ENCODE assay signal across 8 cellular contexts in genomic region chr1:218284377-218284916, GRCh38. TPM values are rescaled to one million over a fixed set of nuclear protein-coding genes. Genes with fewer than 3 reads are reported as not detected.
DNase-seq lines count a peak whose midpoint lies in the region; ATAC-seq, FAIRE-seq and TF ChIP-seq lines count a peak whose summit lies in the region.

No MANE protein-coding gene starts in this region.

- no peaks in the 10 kb centered on the region for H3K9me3 ChIP-seq in keratinocyte (ENCODE audit: control insufficient read depth, low read depth, low read length)
- no peaks in the 10 kb centered on the region for H3K9me3 ChIP-seq in stomach smooth muscle (ENCODE audit: control insufficient read depth in 2 of 2, low read length in 2 of 2)

- peak overlapping the region; percentile 85 for H3K4me2 ChIP-seq in keratinocyte (ENCODE audit: control insufficient read depth, extremely low read depth, insufficient read depth, low read depth, low read length)

- H3K79me2 ChIP-seq in keratinocyte (ENCODE audit: control insufficient read depth, insufficient read depth, low read length): peaks cover 42% of the 10 kb centered on the region

- ATAC-seq in GM18907 (IDR thresholded peaks at IDR 0.05; ENCODE audit: unreplicated experiment) (peak; percentile 27), HG03565 (IDR thresholded peaks at IDR 0.05; ENCODE audit: unreplicated experiment) (peak; percentile 1)

- H2AFZ ChIP-seq in keratinocyte (ENCODE audit: control insufficient read depth, low read length): peak overlapping the region; percentile 99

- TF ChIP-seq CTCF in keratinocyte (optimal IDR thresholded peaks at IDR 0.05 in 1 of 3, IDR thresholded peaks at IDR 0.05 in 1 of 3, conservative IDR thresholded peaks at IDR 0.05 in 1 of 3; ENCODE audit: extremely low read depth in 1 of 3, insufficient read depth in 2 of 3, low read length in 3 of 3) (no peak), GM13976 (IDR thresholded peaks at IDR 0.05; ENCODE audit: borderline replicate concordance, control extremely low read depth, extremely low read depth, insufficient read depth, missing control alignments) (no peak)

- H4K20me1 ChIP-seq in keratinocyte (ENCODE audit: control insufficient read depth, extremely low read depth, insufficient read depth, low read length): no peaks in the 10 kb centered on the region

- peak; percentile 14 for DNase-seq in 8988T
- no peak for DNase-seq in keratinocyte (ENCODE audit: low read depth, low spot score)
- DNase-seq in GM13976 (ENCODE audit: low spot score): no peak
- no peak for DNase-seq in LoVo (ENCODE audit: low spot score)

- dilution Hi-C loops in keratinocyte (cut with MboI; ENCODE audit: extremely low pct_ligation_motif_present, low sequenced_read_pairs): no loop called here

- in situ Hi-C loops in GM13976 (cut with MboI; ENCODE audit: low sequenced_read_pairs, unreplicated experiment): no loop called here

- FAIRE-seq in keratinocyte (lab: Jason Lieb, UNC): no peak

- H3K4me1 ChIP-seq in keratinocyte (ENCODE audit: control insufficient read depth, extremely low read depth, insufficient read depth, low read length) (peaks cover 15% of the 10 kb centered on the region), stomach smooth muscle (ENCODE audit: control insufficient read depth, insufficient read depth, low read length) (peaks cover 13% of the 10 kb centered on the region)

- H3K4me3 ChIP-seq in keratinocyte (ENCODE audit: control insufficient read depth in 2 of 3, extremely low read depth in 1 of 3, insufficient read depth in 2 of 3, low read depth in 1 of 3, low read length in 3 of 3) (peak overlapping the region; percentile 91 to 100 (median 100)), stomach smooth muscle (ENCODE audit: low read length in 2 of 2) (peak overlapping the region; percentile 97 to 98)

- no peaks in the 10 kb centered on the region for H3K9me1 ChIP-seq in keratinocyte (ENCODE audit: control insufficient read depth, extremely low read depth, insufficient read depth, low read length)

- no peaks in the 10 kb centered on the region for H3K27me3 ChIP-seq in keratinocyte (ENCODE audit: control insufficient read depth, extremely low read depth, insufficient read depth, low read length)
- no peaks in the 10 kb centered on the region for H3K27me3 ChIP-seq in stomach smooth muscle (ENCODE audit: control insufficient read depth in 1 of 2, insufficient read depth in 2 of 2, low read length in 2 of 2)

- no peaks in the 10 kb centered on the region for H3K36me3 ChIP-seq in keratinocyte (ENCODE audit: control insufficient read depth in 2 of 2, extremely low read depth in 1 of 2, insufficient read depth in 2 of 2, low read length in 2 of 2)
- H3K36me3 ChIP-seq in stomach smooth muscle (ENCODE audit: control insufficient read depth in 2 of 2, insufficient read depth in 2 of 2, low read length in 2 of 2): no peaks in the 10 kb centered on the region

- peak overlapping the region; percentile 96 for H3K9ac ChIP-seq in keratinocyte (ENCODE audit: control insufficient read depth, extremely low read depth, insufficient read depth, low read length)
- peak overlapping the region; percentile 86 to 88 for H3K9ac ChIP-seq in stomach smooth muscle (ENCODE audit: low read length in 2 of 2)

- H3K27ac ChIP-seq in angular gyrus (ENCODE audit: low read depth, low read length) (peak overlapping the region; percentile 14), keratinocyte (ENCODE audit: control insufficient read depth, insufficient read depth, low read length) (peak overlapping the region; percentile 91), stomach smooth muscle (ENCODE audit: low read length) (peak overlapping the region; percentile 64)

RNA-seq across cellular contexts. Expression of gene RRP15, which starts 0.6 kb away (rescaled TPM):
- polyA plus RNA-seq in keratinocyte: 4.9 to 15.8 TPM (median 9.0 TPM) in 3 replicates
- polyA plus RNA-seq in keratinocyte (2011; ENCODE audit: low read depth): 60.5 TPM
- polyA plus RNA-seq in keratinocyte (2011; cell fraction: cytosol; rRNA removed): 4.7 and 6.9 TPM in 2 replicates
- 3.6 and 8.0 TPM in 2 replicates for polyA plus RNA-seq in keratinocyte (2011; cell fraction: nucleus; rRNA removed)
- polyA plus RNA-seq in keratinocyte (2012; ENCODE audit: low replicate concordance): 12.5 and 18.5 TPM in 2 replicates
- 2.1 to 5.3 TPM (median 2.4 TPM) in 3 replicates for polyA minus RNA-seq in keratinocyte
- polyA minus RNA-seq in keratinocyte (2011; cell fraction: cytosol; rRNA and poly(A)+ RNA removed): 3.5 TPM
- 3.5 and 7.2 TPM in 2 replicates for polyA minus RNA-seq in keratinocyte (2011; cell fraction: nucleus; rRNA and poly(A)+ RNA removed)

Comparison
In these comparisons a context has a peak if more than half of its experiments do, and no peak if none do; other contexts are left out.
1. H3K27ac ChIP-seq: peak in every context shown above with its lines; median percentile 91 in keratinocyte; 64 in stomach smooth muscle; 14 in angular gyrus.